Comparison of ENCODE assay signal across 36 cellular contexts in the genomic region with DNA sequence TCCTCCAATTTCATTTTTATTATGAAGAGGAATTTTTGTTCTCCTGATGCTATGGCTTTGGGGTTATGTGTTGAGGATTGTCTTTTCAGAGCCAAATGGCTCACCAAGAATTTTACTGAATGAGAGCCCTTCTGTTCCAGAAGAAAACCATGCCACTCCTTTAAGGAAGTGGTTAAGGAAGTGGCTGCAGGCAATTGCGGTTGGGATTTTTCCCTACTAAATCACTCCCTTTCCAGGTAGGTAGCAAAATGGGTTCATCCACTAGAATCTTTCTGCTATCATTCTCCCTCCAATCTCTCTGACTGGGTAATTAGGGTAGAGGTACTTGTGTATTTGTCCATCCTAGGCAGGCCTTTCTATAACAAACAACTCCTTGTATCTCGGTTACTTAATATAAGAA.
DNase-seq lines count a peak whose midpoint lies in the region; ATAC-seq, FAIRE-seq and TF ChIP-seq lines count a peak whose summit lies in the region.
"Had no signal": no experiment of that assay in that cellular context is flagged by ENCODE, and none has a peak within 500 bp of the region (broad histone marks: within the 10 kb centered on the region; RNA-seq: fewer than 3 reads in every experiment).

No MANE protein-coding gene starts in this region.

- H3K4me1 ChIP-seq in foreskin keratinocyte (peaks cover 30% of the 10 kb centered on the region), lower lobe of right lung (no peaks in the 10 kb centered on the region)
- H3K4me1 ChIP-seq: gastrocnemius medialis, parathyroid adenoma, Peyer's patch, right atrium auricular region, vagina had no signal

- H3K4me1 Mint-ChIP-seq in progenitor cell of endocrine pancreas (ENCODE audit: low read depth), result no peaks in the 10 kb centered on the region
- H3K4me1 Mint-ChIP-seq: B cell; CD4-positive, alpha-beta memory T cell; neural crest cell; T-helper 17 cell had no signal

- no peak overlapping the region for H3K4me3 Mint-ChIP-seq in progenitor cell of endocrine pancreas (ENCODE audit: low read depth)
- H3K4me3 Mint-ChIP-seq: B cell; CD4-positive, alpha-beta memory T cell; dendritic cell treated with granulocyte-macrophage colony-stimulating factor and Interleukin-4, amounts not matched to agents 40 ng/mL and 50 ng/mL, for 4 days; neural crest cell; stimulated activated naive CD8-positive, alpha-beta T cell treated with anti-CD3 and anti-CD28 coated beads, Interleukin-15, Interleukin-2, amounts not matched to agents 100 ng/mL and 50 ng/mL, for 24 hours; T-helper 17 cell had no signal

- H3K27me3 ChIP-seq in foreskin keratinocyte (no peaks in the 10 kb centered on the region), lower lobe of right lung (ENCODE audit: low read depth) (no peaks in the 10 kb centered on the region)
- H3K27me3 ChIP-seq: gastrocnemius medialis, hepatocyte, Peyer's patch, right atrium auricular region, SJSA1, vagina had no signal

- H3K9me3 ChIP-seq in lower lobe of right lung, result no peaks in the 10 kb centered on the region
- H3K9me3 ChIP-seq: gastrocnemius medialis, Peyer's patch, SJSA1, thoracic aorta, vagina had no signal

- TF ChIP-seq CTCF in foreskin keratinocyte (conservative IDR thresholded peaks at IDR 0.05), result no peak
- TF ChIP-seq CTCF in progenitor cell of endocrine pancreas (IDR thresholded peaks at IDR 0.05; ENCODE audit: unreplicated experiment), result no peak
- TF ChIP-seq CTCF in lower lobe of right lung (IDR thresholded peaks at IDR 0.05), result no peak

- no peak for FAIRE-seq in GM12891 (lab: Jason Lieb, UNC)
- FAIRE-seq: A204.1, GM12892, H54 had no signal

- no peak for TF ChIP-seq POLR2A in GM12891 (IDR thresholded peaks at IDR 0.05; ENCODE audit: low read depth, low read length)

- no peaks in the 10 kb centered on the region for H3K9me3 Mint-ChIP-seq in progenitor cell of endocrine pancreas (ENCODE audit: low read depth)
- H3K9me3 Mint-ChIP-seq: dendritic cell treated with granulocyte-macrophage colony-stimulating factor and Interleukin-4, amounts not matched to agents 40 ng/mL and 50 ng/mL, for 4 days had no signal

- H3K27me3 Mint-ChIP-seq in progenitor cell of endocrine pancreas, result no peaks in the 10 kb centered on the region

- peak; percentile 68 for ATAC-seq in foreskin keratinocyte
- no peak for ATAC-seq in lower lobe of right lung
- ATAC-seq: activated CD4-positive, CD25-positive, alpha-beta regulatory T cell treated with anti-CD3 and anti-CD28 coated beads, Interleukin-2, amount 50 U/mL, for 24 hours; gastrocnemius medialis; T-helper 17 cell had no signal

- no peak overlapping the region for H3K4me3 ChIP-seq in lower lobe of right lung
- H3K4me3 ChIP-seq: gastrocnemius medialis, hepatocyte, Peyer's patch, right atrium auricular region, SJSA1, smooth muscle cell, thoracic aorta, vagina had no signal

- intact Hi-C loops in lower lobe of right lung (cut with DNase I), result no loop called here

- no peaks in the 10 kb centered on the region for H3K36me3 Mint-ChIP-seq in progenitor cell of endocrine pancreas (ENCODE audit: insufficient read depth)

- no peaks in the 10 kb centered on the region for H3K36me3 ChIP-seq in lower lobe of right lung
- H3K36me3 ChIP-seq: gastrocnemius medialis, Peyer's patch, right atrium auricular region, SJSA1, thoracic aorta, vagina had no signal

- H3K27ac ChIP-seq in foreskin keratinocyte (peak overlapping the region; percentile 59), lower lobe of right lung (no peak overlapping the region)
- H3K27ac ChIP-seq: gastrocnemius medialis, hepatocyte, HL-60, KMS-11, parathyroid adenoma, Peyer's patch, right atrium auricular region, SJSA1, thoracic aorta, vagina had no signal

- H3K27ac Mint-ChIP-seq in progenitor cell of endocrine pancreas, result no peak overlapping the region
- H3K27ac Mint-ChIP-seq: B cell; CD4-positive, alpha-beta memory T cell; dendritic cell treated with granulocyte-macrophage colony-stimulating factor and Interleukin-4, amounts not matched to agents 40 ng/mL and 50 ng/mL, for 4 days; stimulated activated naive CD8-positive, alpha-beta T cell treated with anti-CD3 and anti-CD28 coated beads, Interleukin-15, Interleukin-2, amounts not matched to agents 100 ng/mL and 50 ng/mL, for 24 hours; T-helper 17 cell had no signal

- peak; percentile 78 for DNase-seq in A172 (ENCODE audit: low spot score)
- peak; percentile 67 for DNase-seq in H4 (ENCODE audit: low spot score)
- DNase-seq in RPMI7951 (ENCODE audit: low read depth), result peak; percentile 94
- DNase-seq in foreskin keratinocyte, result peak; percentile 95 to 98
- DNase-seq in progenitor cell of endocrine pancreas (ENCODE audit: low spot score, unreplicated experiment), result no peak
- DNase-seq in SKM-1 treated with dmso at 0.1 percent for 144 hours (lab: John Stamatoyannopoulos, UW; ENCODE audit: unreplicated experiment), result no peak
- no peak for DNase-seq in GM12891 (ENCODE audit: insufficient read length, low spot score)
- DNase-seq in lower lobe of right lung, result no peak
- DNase-seq: activated CD4-positive, alpha-beta T cell treated with anti-CD3 and anti-CD28 coated beads, Interleukin-2, amount 50 U/mL, for 48 hours; activated naive CD4-positive, alpha-beta T cell; CD4-positive, alpha-beta memory T cell; gastrocnemius medialis; mesendoderm; NCI-H1417 treated with DMSO at 0.1 percent for 48 hours; NCI-H2081; NCI-H2227 treated with DMSO at 0.1 percent for 48 hours; NCI-H748 treated with DMSO at 0.1 percent for 48 hours; Peyer's patch; T-helper 17 cell had no signal

TF ChIP-seq in GM12891, 5 proteins besides CTCF, POLR2A, EP300 and RAD21:
- TF ChIP-seq POU2F2 (IDR thresholded peaks at IDR 0.05; ENCODE audit: low read depth, low read length), result no peak
- no peak for TF ChIP-seq POLR2AphosphoS5 (IDR thresholded peaks at IDR 0.05; ENCODE audit: low read depth, low read length)
- TF ChIP-seq TAF1 (IDR thresholded peaks at IDR 0.05; ENCODE audit: low read depth, low read length), result no peak
- TF ChIP-seq PAX5 (IDR thresholded peaks at IDR 0.05; ENCODE audit: insufficient read depth, low read length, severe bottlenecking), result no peak
- no peak for TF ChIP-seq SPI1 (IDR thresholded peaks at IDR 0.05; ENCODE audit: low read depth, low read length)

Comparison
In these comparisons a context has a peak if more than half of its experiments do, and no peak if none do; other contexts are left out.
1. DNase-seq: peak in A172 (single experiment), H4 (single experiment), RPMI7951 (single experiment) and foreskin keratinocyte (2 of 2); none in progenitor cell of endocrine pancreas (single experiment), SKM-1 treated with dmso at 0.1 percent for 144 hours (single experiment), GM12891 (single experiment) and lower lobe of right lung (single experiment).